8 cellular contexts compared by ENCODE assay signal in the genomic region with DNA sequence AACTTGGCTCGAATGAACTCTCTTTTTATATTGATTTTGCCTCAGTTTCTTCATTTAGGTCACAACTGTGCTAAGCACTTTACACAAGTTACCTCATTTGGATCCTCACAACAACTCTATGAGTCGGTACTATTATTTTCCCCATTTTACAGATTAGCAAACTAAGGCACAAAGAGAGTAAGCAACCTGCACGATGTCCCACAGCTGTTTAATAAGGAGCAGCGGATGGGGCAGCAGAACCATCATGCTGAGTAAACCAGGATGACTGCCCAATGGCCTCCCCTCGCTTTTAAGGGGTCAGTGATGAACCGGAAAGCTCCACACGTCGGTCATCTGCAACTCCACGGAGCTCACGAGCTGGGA. TPM values are rescaled to one million over a fixed set of nuclear protein-coding genes. Genes with fewer than 3 reads are reported as not detected.
DNase-seq lines count a peak whose midpoint lies in the region; ATAC-seq and TF ChIP-seq lines count a peak whose summit lies in the region.

No MANE protein-coding gene starts in this region.

- H3K27me3 ChIP-seq in CD4-positive, alpha-beta T cell (ENCODE audit: control insufficient read depth, insufficient read depth, low read length), result peaks cover 6% of the 10 kb centered on the region
- H3K27me3 ChIP-seq in HUES64 (ENCODE audit: insufficient read depth, low read length) (peaks cover 22% of the 10 kb centered on the region), duodenal mucosa (ENCODE audit: control insufficient read depth in 1 of 2, insufficient read depth in 2 of 2, low read length in 2 of 2) (no peaks in the 10 kb centered on the region)

- H3K36me3 ChIP-seq in HUES64 (ENCODE audit: insufficient read depth, low read length) (no peaks in the 10 kb centered on the region), duodenal mucosa (ENCODE audit: control insufficient read depth in 1 of 2, insufficient read depth in 2 of 2, low read length in 2 of 2) (no peaks in the 10 kb centered on the region)

- no peak overlapping the region for H3K27ac ChIP-seq in CD4-positive, alpha-beta T cell (ENCODE audit: low read depth, low read length)
- H3K27ac ChIP-seq in HUES64 (ENCODE audit: low read depth, low read length) (no peak overlapping the region), duodenal mucosa (ENCODE audit: low read depth, low read length) (no peak overlapping the region)

- intact Hi-C loops in CD4-positive, alpha-beta T cell (cut with DNase I, micrococcal nuclease), result no loop called here

- H3K27ac Mint-ChIP-seq in CD4-positive, alpha-beta T cell, result no peak overlapping the region
- no peak overlapping the region for H3K27ac Mint-ChIP-seq in nephron progenitor cell

- no peak for ATAC-seq in CD4-positive, alpha-beta T cell (ENCODE audit: poor library complexity)
- no peak for ATAC-seq in GM18870 (IDR thresholded peaks at IDR 0.05; ENCODE audit: unreplicated experiment)
- no peak for ATAC-seq in GM19023 (IDR thresholded peaks at IDR 0.05; ENCODE audit: unreplicated experiment)

- H3K27me3 Mint-ChIP-seq in CD4-positive, alpha-beta T cell, result peaks cover 22% of the 10 kb centered on the region
- no peaks in the 10 kb centered on the region for H3K27me3 Mint-ChIP-seq in nephron progenitor cell (ENCODE audit: low read depth, poor library complexity)

- DNase-seq in CD4-positive, alpha-beta T cell, result no peak
- DNase-seq in nephron progenitor cell (no peak), SK-N-DZ (ENCODE audit: low spot score) (no peak), NCI-H345 (lab: John Stamatoyannopoulos, UW) (no peak)

- H3K36me3 Mint-ChIP-seq in CD4-positive, alpha-beta T cell (ENCODE audit: low read depth), result no peaks in the 10 kb centered on the region
- H3K36me3 Mint-ChIP-seq in nephron progenitor cell (ENCODE audit: low read depth), result peaks cover 4% of the 10 kb centered on the region

- no peaks in the 10 kb centered on the region for H3K9me3 ChIP-seq in CD4-positive, alpha-beta T cell (ENCODE audit: control insufficient read depth, low read length)
- no peaks in the 10 kb centered on the region for H3K9me3 ChIP-seq in HUES64 (ENCODE audit: insufficient read depth, low read depth, low read length)
- no peaks in the 10 kb centered on the region for H3K9me3 ChIP-seq in duodenal mucosa (ENCODE audit: control insufficient read depth in 1 of 2, low read length in 2 of 2)

- peak overlapping the region; percentile 35 for H3K4me3 Mint-ChIP-seq in CD4-positive, alpha-beta T cell
- H3K4me3 Mint-ChIP-seq in nephron progenitor cell, result peak overlapping the region; percentile 80

- TF ChIP-seq CTCF in CD4-positive, alpha-beta T cell (IDR thresholded peaks at IDR 0.05), result no peak
- TF ChIP-seq CTCF in nephron progenitor cell (IDR thresholded peaks at IDR 0.05), result no peak

- H3K4me1 Mint-ChIP-seq in CD4-positive, alpha-beta T cell (ENCODE audit: low read depth), result peaks cover 13% of the 10 kb centered on the region
- H3K4me1 Mint-ChIP-seq in nephron progenitor cell, result peaks cover 26% of the 10 kb centered on the region

- POLR2A ChIA-PET in CD4-positive, alpha-beta T cell (lab: Charles Lee), result no interaction called here

- peak overlapping the region; percentile 51; the same call in 1 of the 2 replicates for H3K9ac ChIP-seq in HUES64 (ENCODE audit: low read depth, low read length)
- H3K9ac ChIP-seq in duodenal mucosa (ENCODE audit: low read depth in 1 of 2, low read length in 2 of 2), result peak overlapping the region; percentile 69 to 84

- CTCF ChIA-PET in CD4-positive, alpha-beta T cell (lab: Charles Lee), result no interaction called here

- H3K4me1 ChIP-seq in HUES64 (ENCODE audit: insufficient read depth, low read length) (no peaks in the 10 kb centered on the region; the same call in 1 of the 2 replicates), duodenal mucosa (ENCODE audit: control insufficient read depth in 1 of 2, insufficient read depth in 2 of 2, low read length in 2 of 2) (peaks cover 25 to 33% of the 10 kb centered on the region in 2 donors)

- WGBS in HUES64, result 40% methylated on average over 10 of the region's 10 CpGs

- H3K4me3 ChIP-seq in HUES64 (ENCODE audit: low read length) (peak overlapping the region; percentile 70), duodenal mucosa (ENCODE audit: low read depth in 1 of 2, low read length in 2 of 2) (peak overlapping the region; percentile 84 to 89)

- no peaks in the 10 kb centered on the region for H3K9me3 Mint-ChIP-seq in CD4-positive, alpha-beta T cell
- H3K9me3 Mint-ChIP-seq in nephron progenitor cell, result peaks cover 3% of the 10 kb centered on the region

RNA-seq across cellular contexts. Expression of a gene that starts 0.6 kb away (rescaled TPM):
- total RNA-seq in CD4-positive, alpha-beta T cell, result under 1 TPM; 0.44 to 0.56 TPM
- 4.2 TPM for polyA plus RNA-seq in HUES64 (2013, experiment 1 of 2)
- 7.9 TPM for polyA plus RNA-seq in HUES64 (2013, experiment 2 of 2)
- 4.4 and 7.1 TPM in 2 replicates for polyA plus RNA-seq in SK-N-DZ (2014; cell fraction: cytosol; rRNA removed)
- 1.1 and 1.3 TPM in 2 replicates for polyA plus RNA-seq in SK-N-DZ (2014; cell fraction: nucleus; rRNA removed)

RNA-seq across cellular contexts. Expression of a gene that starts 38.3 kb away (rescaled TPM):
- total RNA-seq in CD4-positive, alpha-beta T cell, result not detected
- polyA plus RNA-seq in HUES64 (2013, experiment 1 of 2), result not detected
- not detected for polyA plus RNA-seq in HUES64 (2013, experiment 2 of 2)
- not detected in 2 replicates for polyA plus RNA-seq in SK-N-DZ (2014; cell fraction: cytosol; rRNA removed)
- polyA plus RNA-seq in SK-N-DZ (2014; cell fraction: nucleus; rRNA removed), result not detected in 2 replicates
